ENCODE assay signal across 9 cellular contexts in the genomic region with DNA sequence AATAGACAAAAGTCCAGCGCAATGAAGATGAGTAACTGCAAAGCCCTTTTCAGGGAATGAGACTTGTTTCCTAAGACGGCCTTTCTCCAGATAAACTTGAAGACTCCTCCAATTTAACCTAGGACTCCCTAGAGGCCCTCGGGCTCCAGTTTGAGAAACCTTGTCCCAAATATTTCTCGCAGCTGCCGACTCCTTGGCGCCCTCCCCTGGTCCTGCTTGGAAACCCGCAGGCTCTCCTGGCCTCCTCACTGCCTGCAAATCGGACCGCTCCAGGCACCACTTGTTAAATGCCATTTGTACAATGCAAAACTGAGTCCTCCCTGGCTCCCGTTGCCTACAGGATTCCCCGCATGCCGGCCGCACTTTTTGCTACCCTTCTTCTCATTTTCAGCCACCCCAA. TPM values are rescaled to one million over a fixed set of nuclear protein-coding genes. Genes with fewer than 3 reads are reported as not detected.
A peak's percentile ranks its signal among the peaks of the same experiment; 100 is the strongest.
DNase-seq lines count a peak whose midpoint lies in the region; ATAC-seq and TF ChIP-seq lines count a peak whose summit lies in the region.
"Had no signal": no experiment of that assay in that cellular context is flagged by ENCODE, and none has a peak within 500 bp of the region (broad histone marks: within the 10 kb centered on the region; RNA-seq: fewer than 3 reads in every experiment).

No MANE protein-coding gene starts in this region.

- in situ Hi-C loops in Panc1 (cut with HindIII; ENCODE audit: low pct_unique_long_range_greater_than_20kb, low sequenced_read_pairs): no loop called here

- BruUV-seq in Panc1 (replicated peaks; lab: Mats Ljungman, UMichigan): no TSS peak

- DNase-seq in Ammon's horn (ENCODE audit: low spot score): peak; percentile 28
- peak; percentile 81 for DNase-seq in GM23338 (ENCODE audit: low spot score)
- DNase-seq in Panc1 (ENCODE audit: low read depth, low spot score): peak; percentile 12
- DNase-seq in fibroblast of the aortic adventitia (ENCODE audit: low read depth): peak; percentile 46
- no peak for DNase-seq in progenitor cell of endocrine pancreas (ENCODE audit: low spot score, unreplicated experiment)
- no peak for DNase-seq in NCI-H1048 (lab: John Stamatoyannopoulos, UW)

- no peaks in the 10 kb centered on the region for H3K27me3 ChIP-seq in GM23338 (ENCODE audit: insufficient read depth)
- H3K27me3 ChIP-seq in Panc1 (ENCODE audit: control insufficient read depth, insufficient read depth, low read length): no peaks in the 10 kb centered on the region

- H3K4me3 Mint-ChIP-seq in GM23338: no peak overlapping the region; the same call in 2 of the 3 replicates
- H3K4me3 Mint-ChIP-seq in progenitor cell of endocrine pancreas (ENCODE audit: low read depth): no peak overlapping the region
- H3K4me3 Mint-ChIP-seq: stimulated activated naive CD8-positive, alpha-beta T cell treated with anti-CD3 and anti-CD28 coated beads, Interleukin-15, Interleukin-2, amounts not matched to agents 100 ng/mL and 50 ng/mL, for 24 hours had no signal

- H3K4me2 ChIP-seq in GM23338: no peak overlapping the region

- H3K9me3 ChIP-seq in Panc1 (ENCODE audit: control insufficient read depth, insufficient read depth, low read depth, low read length): no peaks in the 10 kb centered on the region

- no peaks in the 10 kb centered on the region for H3K36me3 ChIP-seq in GM23338 (ENCODE audit: insufficient read depth)
- H3K36me3 ChIP-seq in Panc1 (ENCODE audit: control insufficient read depth, insufficient read depth, low read length): no peaks in the 10 kb centered on the region

- H3K4me1 ChIP-seq in GM23338 (ENCODE audit: insufficient read depth) (no peaks in the 10 kb centered on the region), Panc1 (ENCODE audit: control insufficient read depth, insufficient read depth, low read length) (no peaks in the 10 kb centered on the region)

- CTCF ChIA-PET in Panc1 (lab: Charles Lee): no interaction called here

- no peak overlapping the region for H2AFZ ChIP-seq in GM23338

- intact Hi-C loops in Panc1 (cut with micrococcal nuclease; ENCODE audit: unreplicated experiment): no loop called here

- no peaks in the 10 kb centered on the region for H4K20me1 ChIP-seq in GM23338 (replicated peaks; ENCODE audit: insufficient read depth)

- H3K27me3 Mint-ChIP-seq in GM23338 (ENCODE audit: insufficient read depth, low read depth, poor library complexity) (peaks cover 3% of the 10 kb centered on the region), progenitor cell of endocrine pancreas (peaks cover 4% of the 10 kb centered on the region)
- H3K27me3 Mint-ChIP-seq: stimulated activated naive CD8-positive, alpha-beta T cell treated with anti-CD3 and anti-CD28 coated beads, Interleukin-15, Interleukin-2, amounts not matched to agents 100 ng/mL and 50 ng/mL, for 24 hours had no signal

- H3K4me3 ChIP-seq in GM23338 (no peak overlapping the region), Panc1 (ENCODE audit: low read depth in 2 of 2, low read length in 2 of 2) (no peak overlapping the region), fibroblast of the aortic adventitia (ENCODE audit: low read depth, low read length) (no peak overlapping the region)

- TF ChIP-seq CTCF in GM23338 (conservative IDR thresholded peaks at IDR 0.05; ENCODE audit: low read depth in 2 of 2) (peak; percentile 72 to 83), Panc1 (IDR thresholded peaks at IDR 0.05) (peak; percentile 95), fibroblast of the aortic adventitia (IDR thresholded peaks at IDR 0.05; ENCODE audit: insufficient read depth, low read length) (peak; percentile 69), progenitor cell of endocrine pancreas (IDR thresholded peaks at IDR 0.05; ENCODE audit: unreplicated experiment) (peak; percentile 57)

- H3K27ac ChIP-seq in GM23338 (ENCODE audit: low read depth) (no peak overlapping the region), Panc1 (ENCODE audit: low read length) (no peak overlapping the region)

- no peaks in the 10 kb centered on the region for H3K9me2 ChIP-seq in GM23338 (ENCODE audit: insufficient read depth)

- H3K27ac Mint-ChIP-seq in GM23338 (no peak overlapping the region), progenitor cell of endocrine pancreas (no peak overlapping the region)
- H3K27ac Mint-ChIP-seq: stimulated activated naive CD8-positive, alpha-beta T cell treated with anti-CD3 and anti-CD28 coated beads, Interleukin-15, Interleukin-2, amounts not matched to agents 100 ng/mL and 50 ng/mL, for 24 hours had no signal

- H3F3A ChIP-seq in GM23338 (replicated peaks; ENCODE audit: low read depth): no peaks in the 10 kb centered on the region

- H3K9me3 Mint-ChIP-seq in GM23338 (peaks cover 23% of the 10 kb centered on the region), progenitor cell of endocrine pancreas (ENCODE audit: low read depth) (no peaks in the 10 kb centered on the region)

- ATAC-seq in GM23338: peak; percentile 96
- ATAC-seq in Panc1: peak; percentile 90
- no peak for ATAC-seq in GM18519 (IDR thresholded peaks at IDR 0.05; ENCODE audit: low FRiP score, unreplicated experiment)
- ATAC-seq in HG02852 (IDR thresholded peaks at IDR 0.05; ENCODE audit: unreplicated experiment): no peak

- POLR2A ChIA-PET in Panc1 (lab: Charles Lee): no interaction called here

- H3K4me1 Mint-ChIP-seq in GM23338 (no peaks in the 10 kb centered on the region), progenitor cell of endocrine pancreas (ENCODE audit: low read depth) (no peaks in the 10 kb centered on the region)

- peaks cover 7% of the 10 kb centered on the region; the same call in 1 of the 3 replicates for H3K36me3 Mint-ChIP-seq in GM23338 (ENCODE audit: low read depth)
- no peaks in the 10 kb centered on the region for H3K36me3 Mint-ChIP-seq in progenitor cell of endocrine pancreas (ENCODE audit: insufficient read depth)

- H3K79me2 ChIP-seq in GM23338 (replicated peaks; ENCODE audit: insufficient read depth): no peaks in the 10 kb centered on the region

TF ChIP-seq in GM23338, 12 proteins besides CTCF, POLR2A, EP300 and RAD21:
- TF ChIP-seq EZH2 (IDR thresholded peaks at IDR 0.05; ENCODE audit: low read depth, unreplicated experiment): no peak
- TF ChIP-seq, protein P1, sequence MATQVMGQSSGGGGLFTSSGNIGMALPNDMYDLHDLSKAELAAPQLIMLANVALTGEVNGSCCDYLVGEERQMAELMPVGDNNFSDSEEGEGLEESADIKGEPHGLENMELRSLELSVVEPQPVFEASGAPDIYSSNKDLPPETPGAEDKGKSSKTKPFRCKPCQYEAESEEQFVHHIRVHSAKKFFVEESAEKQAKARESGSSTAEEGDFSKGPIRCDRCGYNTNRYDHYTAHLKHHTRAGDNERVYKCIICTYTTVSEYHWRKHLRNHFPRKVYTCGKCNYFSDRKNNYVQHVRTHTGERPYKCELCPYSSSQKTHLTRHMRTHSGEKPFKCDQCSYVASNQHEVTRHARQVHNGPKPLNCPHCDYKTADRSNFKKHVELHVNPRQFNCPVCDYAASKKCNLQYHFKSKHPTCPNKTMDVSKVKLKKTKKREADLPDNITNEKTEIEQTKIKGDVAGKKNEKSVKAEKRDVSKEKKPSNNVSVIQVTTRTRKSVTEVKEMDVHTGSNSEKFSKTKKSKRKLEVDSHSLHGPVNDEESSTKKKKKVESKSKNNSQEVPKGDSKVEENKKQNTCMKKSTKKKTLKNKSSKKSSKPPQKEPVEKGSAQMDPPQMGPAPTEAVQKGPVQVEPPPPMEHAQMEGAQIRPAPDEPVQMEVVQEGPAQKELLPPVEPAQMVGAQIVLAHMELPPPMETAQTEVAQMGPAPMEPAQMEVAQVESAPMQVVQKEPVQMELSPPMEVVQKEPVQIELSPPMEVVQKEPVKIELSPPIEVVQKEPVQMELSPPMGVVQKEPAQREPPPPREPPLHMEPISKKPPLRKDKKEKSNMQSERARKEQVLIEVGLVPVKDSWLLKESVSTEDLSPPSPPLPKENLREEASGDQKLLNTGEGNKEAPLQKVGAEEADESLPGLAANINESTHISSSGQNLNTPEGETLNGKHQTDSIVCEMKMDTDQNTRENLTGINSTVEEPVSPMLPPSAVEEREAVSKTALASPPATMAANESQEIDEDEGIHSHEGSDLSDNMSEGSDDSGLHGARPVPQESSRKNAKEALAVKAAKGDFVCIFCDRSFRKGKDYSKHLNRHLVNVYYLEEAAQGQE (IDR thresholded peaks at IDR 0.05; ENCODE audit: unreplicated experiment): no peak

RNA-seq across cellular contexts. Expression of a gene that starts 36.8 kb away (rescaled TPM):
- 1.3 and 1.6 TPM in 2 replicates for total RNA-seq in GM23338 (2014; rRNA removed; shearing (Covaris generic))
- 0.80 and 1.3 TPM in 2 replicates for polyA plus RNA-seq in GM23338 (2016; fragmentation: Nextera tagmentation; extraction: Ambion mirVana)
- total RNA-seq in Panc1 (2021; ENCODE audit: unreplicated experiment): 0.03 TPM
- not detected for polyA plus RNA-seq in Panc1 (2012; ENCODE audit: insufficient read length)
- total RNA-seq in fibroblast of the aortic adventitia (ENCODE audit: low replicate concordance): not detected in 2 replicates
- 0.44 and 0.60 TPM in 2 replicates for total RNA-seq in progenitor cell of endocrine pancreas

RNA-seq across cellular contexts. Expression of a gene that starts 54.1 kb away (rescaled TPM):
- total RNA-seq in GM23338 (2014; rRNA removed; shearing (Covaris generic)): 0.12 TPM in 1 of 2 replicates, not detected in the other
- polyA plus RNA-seq in GM23338 (2016; fragmentation: Nextera tagmentation; extraction: Ambion mirVana): 0.29 TPM in 1 of 2 replicates, not detected in the other
- total RNA-seq in Panc1 (2021; ENCODE audit: unreplicated experiment): not detected
- not detected for polyA plus RNA-seq in Panc1 (2012; ENCODE audit: insufficient read length)
- total RNA-seq in fibroblast of the aortic adventitia (ENCODE audit: low replicate concordance): 0.63 and 4.5 TPM in 2 replicates
- total RNA-seq in progenitor cell of endocrine pancreas: 4.5 and 5.0 TPM in 2 replicates

Comparison
In these comparisons a context has a peak if more than half of its experiments do, and no peak if none do; other contexts are left out.
1. DNase-seq: peak in Ammon's horn (single experiment), GM23338 (single experiment), Panc1 (single experiment) and fibroblast of the aortic adventitia (single experiment); none in progenitor cell of endocrine pancreas (single experiment) and NCI-H1048 (single experiment).
2. ATAC-seq: peak in GM23338 (single experiment) and Panc1 (single experiment); none in GM18519 (single experiment) and HG02852 (single experiment).
3. Peak in every context shown above with its lines, with median percentiles within 50 percentile points of each other: CTCF ChIP-seq.